Comparison of ENCODE assay signal across 8 cellular contexts in the genomic region with DNA sequence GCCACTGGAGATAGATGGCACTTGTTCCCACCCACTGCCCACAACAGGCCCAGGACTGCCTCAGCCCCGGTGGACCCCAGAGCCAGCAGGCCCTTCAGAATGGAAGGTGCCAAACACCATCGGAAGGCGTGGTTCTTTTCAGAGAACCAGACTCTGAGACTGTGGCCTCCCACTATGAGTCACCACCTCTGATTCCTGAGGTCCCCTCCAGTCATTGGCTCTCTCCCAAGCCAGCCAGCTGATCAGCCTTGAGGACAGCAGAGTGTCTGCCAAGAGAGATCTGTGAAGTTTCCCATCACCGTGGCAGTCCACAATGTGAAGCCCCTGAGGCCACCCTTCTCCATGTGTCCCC. TPM values are rescaled to one million over a fixed set of nuclear protein-coding genes. Genes with fewer than 3 reads are reported as not detected.
DNase-seq lines count a peak whose midpoint lies in the region; ATAC-seq and TF ChIP-seq lines count a peak whose summit lies in the region.

No MANE protein-coding gene starts in this region.

- H3K36me3 Mint-ChIP-seq in stimulated activated naive B cell treated with anti-CD40 and anti-IgM and Interleukin-4, amounts not matched to agents 10 μg/mL and 1 μg/mL and 100 μg/mL, for 72 hours: peaks cover 7 to 17% of the 10 kb centered on the region in 2 donors
- no peaks in the 10 kb centered on the region for H3K36me3 Mint-ChIP-seq in neural progenitor cell

- no peaks in the 10 kb centered on the region for H3K27me3 Mint-ChIP-seq in stimulated activated naive B cell treated with anti-CD40 and anti-IgM and Interleukin-4, amounts not matched to agents 10 μg/mL and 1 μg/mL and 100 μg/mL, for 72 hours
- peaks cover 9% of the 10 kb centered on the region for H3K27me3 Mint-ChIP-seq in neural progenitor cell (ENCODE audit: insufficient read depth, low read depth)

- no peak overlapping the region for H3K4me3 Mint-ChIP-seq in stimulated activated naive B cell treated with anti-CD40 and anti-IgM and Interleukin-4, amounts not matched to agents 10 μg/mL and 1 μg/mL and 100 μg/mL, for 72 hours
- H3K4me3 Mint-ChIP-seq in neural progenitor cell: no peak overlapping the region

- H3K79me2 ChIP-seq in neural progenitor cell (ENCODE audit: low read depth): no peaks in the 10 kb centered on the region

- peaks cover 0 to 2% of the 10 kb centered on the region in 2 donors for H3K9me3 Mint-ChIP-seq in stimulated activated naive B cell treated with anti-CD40 and anti-IgM and Interleukin-4, amounts not matched to agents 10 μg/mL and 1 μg/mL and 100 μg/mL, for 72 hours
- H3K9me3 Mint-ChIP-seq in neural progenitor cell: peaks cover 4% of the 10 kb centered on the region

- no peaks in the 10 kb centered on the region for H4K20me1 ChIP-seq in neural progenitor cell (ENCODE audit: low read depth)

- no peaks in the 10 kb centered on the region for H3F3A ChIP-seq in neural progenitor cell (ENCODE audit: low read depth)

- no peak overlapping the region for H3K4me2 ChIP-seq in neural progenitor cell

- no peak overlapping the region for H3K27ac ChIP-seq in neural progenitor cell

- no peak overlapping the region for H3K27ac Mint-ChIP-seq in stimulated activated naive B cell treated with anti-CD40 and anti-IgM and Interleukin-4, amounts not matched to agents 10 μg/mL and 1 μg/mL and 100 μg/mL, for 72 hours
- no peak overlapping the region for H3K27ac Mint-ChIP-seq in neural progenitor cell

- TF ChIP-seq CTCF in AG10803 (conservative IDR thresholded peaks at IDR 0.05; ENCODE audit: low read length) (no peak), kidney epithelial cell (IDR thresholded peaks at IDR 0.05; ENCODE audit: insufficient read depth, low read length, poor library complexity, severe bottlenecking) (no peak), neural progenitor cell (IDR thresholded peaks at IDR 0.05) (no peak)

- no peaks in the 10 kb centered on the region for H3K9me3 ChIP-seq in neural progenitor cell (ENCODE audit: low read depth)

- H3K4me1 ChIP-seq in neural progenitor cell: no peaks in the 10 kb centered on the region

- H2AFZ ChIP-seq in neural progenitor cell (replicated peaks): no peak overlapping the region

- no peak overlapping the region for H3K4me3 ChIP-seq in AG10803 (ENCODE audit: low read length)
- no peak overlapping the region for H3K4me3 ChIP-seq in kidney epithelial cell (ENCODE audit: low read depth, low read length)
- H3K4me3 ChIP-seq in neural progenitor cell: no peak overlapping the region

- H3K27me3 ChIP-seq in kidney epithelial cell (ENCODE audit: control insufficient read depth, insufficient read depth, low read length): no peaks in the 10 kb centered on the region
- H3K27me3 ChIP-seq in neural progenitor cell: no peaks in the 10 kb centered on the region

- no peak overlapping the region for H3K9ac ChIP-seq in neural progenitor cell

- ATAC-seq in GM18868 (IDR thresholded peaks at IDR 0.05; ENCODE audit: unreplicated experiment): peak; percentile 92
- peak; percentile 91 for ATAC-seq in HG02981 (IDR thresholded peaks at IDR 0.05; ENCODE audit: unreplicated experiment)
- peak; percentile 85 to 87 for ATAC-seq in stimulated activated naive B cell treated with anti-CD40 and anti-IgM and Interleukin-4, amounts not matched to agents 10 μg/mL and 1 μg/mL and 100 μg/mL, for 72 hours (replicated peaks)

- no peaks in the 10 kb centered on the region for H3K36me3 ChIP-seq in kidney epithelial cell (ENCODE audit: control insufficient read depth, insufficient read depth, low read length)
- H3K36me3 ChIP-seq in neural progenitor cell: no peaks in the 10 kb centered on the region

- peaks cover 14 to 25% of the 10 kb centered on the region in 2 donors for H3K4me1 Mint-ChIP-seq in stimulated activated naive B cell treated with anti-CD40 and anti-IgM and Interleukin-4, amounts not matched to agents 10 μg/mL and 1 μg/mL and 100 μg/mL, for 72 hours
- H3K4me1 Mint-ChIP-seq in neural progenitor cell: peaks cover 10% of the 10 kb centered on the region

- DNase-seq in AG10803 (ENCODE audit: low read depth) (peak; percentile 92), NOMO-1 treated with DMSO at 0.1 percent for 48 hours (lab: John Stamatoyannopoulos, UW; ENCODE audit: unreplicated experiment) (peak; percentile 74), astrocyte of the hippocampus (ENCODE audit: low read depth, low spot score) (peak; percentile 96), kidney epithelial cell (ENCODE audit: low read depth) (peak; percentile 82), neural progenitor cell (ENCODE audit: low spot score) (no peak)
- DNase-seq in stimulated activated naive B cell treated with anti-CD40 and anti-IgM and Interleukin-4, amounts not matched to agents 10 μg/mL and 1 μg/mL and 100 μg/mL, for 72 hours: no peak

RNA-seq across cellular contexts. Expression of gene MAP3K2, which starts 10.4 kb away (rescaled TPM):
- total RNA-seq in kidney epithelial cell: 42.2 and 59.4 TPM in 2 replicates
- total RNA-seq in neural progenitor cell (ENCODE audit: low replicate concordance): 24.5 and 27.7 TPM in 2 replicates

RNA-seq across cellular contexts. Expression of gene PROC, which starts 20.0 kb away (rescaled TPM):
- total RNA-seq in kidney epithelial cell: 1.4 and 2.9 TPM in 2 replicates
- 0.25 TPM in 1 of 2 replicates, not detected in the other for total RNA-seq in neural progenitor cell (ENCODE audit: low replicate concordance)

Comparison
In these comparisons a context has a peak if more than half of its experiments do, and no peak if none do; other contexts are left out.
1. DNase-seq: peak in AG10803 (single experiment), NOMO-1 treated with DMSO at 0.1 percent for 48 hours (single experiment), astrocyte of the hippocampus (single experiment) and kidney epithelial cell (single experiment); none in stimulated activated naive B cell treated with anti-CD40 and anti-IgM and Interleukin-4, amounts not matched to agents 10 μg/mL and 1 μg/mL and 100 μg/mL, for 72 hours (single experiment) and neural progenitor cell (single experiment).
2. Peak in every context shown above with its lines, with median percentiles within 50 percentile points of each other: ATAC-seq.